ENCODE assay signal across 4 cellular contexts in the genomic region with DNA sequence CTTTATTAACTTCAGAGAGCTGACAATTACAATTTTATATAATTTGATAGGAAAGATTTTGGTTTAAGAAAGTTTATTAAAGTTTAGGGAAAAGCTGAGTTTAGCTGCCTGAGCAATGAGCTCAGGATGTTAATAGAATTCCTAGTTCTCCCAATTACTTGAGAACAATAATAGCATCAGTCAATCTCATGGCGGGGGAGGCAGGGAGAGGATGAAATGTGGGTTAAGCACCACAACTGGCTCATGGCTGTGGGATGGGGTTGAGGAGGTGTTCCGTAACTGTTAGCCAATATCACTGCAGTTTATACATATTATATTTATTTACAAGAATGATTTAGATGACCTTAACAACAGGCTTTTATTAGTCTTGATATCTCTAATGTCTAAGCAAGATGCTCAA.
"Had no signal": no experiment of that assay in that cellular context is flagged by ENCODE, and none has a peak within 500 bp of the region (broad histone marks: within the 10 kb centered on the region; RNA-seq: fewer than 3 reads in every experiment).

No MANE protein-coding gene starts in this region.

- H3K9me3 Mint-ChIP-seq: GM23338, H9 had no signal

- H3K4me1 Mint-ChIP-seq: GM23338, H9, IgD-negative memory B cell had no signal

- H3K27me3 Mint-ChIP-seq: IgD-negative memory B cell had no signal

- H3K36me3 Mint-ChIP-seq: IgD-negative memory B cell had no signal

- H3K27ac Mint-ChIP-seq: GM23338, H9, IgD-negative memory B cell had no signal

- DNase-seq: H9, HCEC 1CT had no signal

- H3K4me3 Mint-ChIP-seq: GM23338, H9, IgD-negative memory B cell had no signal
